In the genomic region with DNA sequence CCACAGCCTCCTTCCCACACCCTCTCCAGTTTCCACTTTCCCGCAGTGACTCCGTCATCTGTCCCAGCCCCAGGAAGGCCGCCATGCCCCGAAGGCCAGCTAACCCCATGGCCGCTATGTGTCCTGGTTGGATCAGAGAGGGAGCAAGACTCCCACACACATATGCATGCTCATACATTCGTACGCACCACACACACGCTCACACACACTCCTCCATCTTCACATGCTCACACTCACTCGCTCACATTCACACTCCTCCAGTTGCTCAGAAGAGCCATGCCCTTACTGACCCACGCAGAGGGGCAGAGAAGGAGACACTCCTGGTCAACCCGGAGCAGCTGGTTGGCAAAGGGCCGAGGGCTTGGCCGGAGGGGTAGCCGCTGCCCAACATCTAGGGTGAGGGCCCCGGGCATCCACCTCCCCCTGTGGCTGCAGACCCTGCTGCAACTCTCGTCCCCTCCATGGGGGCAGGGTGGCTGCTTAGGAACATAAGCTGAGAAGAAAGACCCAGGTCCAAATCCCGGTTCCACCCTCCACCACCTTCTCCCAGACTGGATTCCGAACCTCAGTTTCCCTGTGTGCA, we compare ENCODE assay signal across 1 cellular context.
TF ChIP-seq lines count a peak whose summit lies in the region.

No MANE protein-coding gene starts in this region.

TF ChIP-seq in GM12878, 131 proteins besides CTCF, POLR2A, EP300 and RAD21:
- TF ChIP-seq, protein P1, sequence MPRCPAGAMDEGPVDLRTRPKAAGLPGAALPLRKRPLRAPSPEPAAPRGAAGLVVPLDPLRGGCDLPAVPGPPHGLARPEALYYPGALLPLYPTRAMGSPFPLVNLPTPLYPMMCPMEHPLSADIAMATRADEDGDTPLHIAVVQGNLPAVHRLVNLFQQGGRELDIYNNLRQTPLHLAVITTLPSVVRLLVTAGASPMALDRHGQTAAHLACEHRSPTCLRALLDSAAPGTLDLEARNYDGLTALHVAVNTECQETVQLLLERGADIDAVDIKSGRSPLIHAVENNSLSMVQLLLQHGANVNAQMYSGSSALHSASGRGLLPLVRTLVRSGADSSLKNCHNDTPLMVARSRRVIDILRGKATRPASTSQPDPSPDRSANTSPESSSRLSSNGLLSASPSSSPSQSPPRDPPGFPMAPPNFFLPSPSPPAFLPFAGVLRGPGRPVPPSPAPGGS (IDR thresholded peaks at IDR 0.05; ENCODE audit: borderline replicate concordance, insufficient read depth, low read depth, low read length, poor library complexity, severe bottlenecking), result peak; percentile 51
- no peak for TF ChIP-seq DPF2 (IDR thresholded peaks at IDR 0.05)
- no peak for TF ChIP-seq STAT3 (IDR thresholded peaks at IDR 0.05; ENCODE audit: low read depth, low read length)
- TF ChIP-seq, protein P2, sequence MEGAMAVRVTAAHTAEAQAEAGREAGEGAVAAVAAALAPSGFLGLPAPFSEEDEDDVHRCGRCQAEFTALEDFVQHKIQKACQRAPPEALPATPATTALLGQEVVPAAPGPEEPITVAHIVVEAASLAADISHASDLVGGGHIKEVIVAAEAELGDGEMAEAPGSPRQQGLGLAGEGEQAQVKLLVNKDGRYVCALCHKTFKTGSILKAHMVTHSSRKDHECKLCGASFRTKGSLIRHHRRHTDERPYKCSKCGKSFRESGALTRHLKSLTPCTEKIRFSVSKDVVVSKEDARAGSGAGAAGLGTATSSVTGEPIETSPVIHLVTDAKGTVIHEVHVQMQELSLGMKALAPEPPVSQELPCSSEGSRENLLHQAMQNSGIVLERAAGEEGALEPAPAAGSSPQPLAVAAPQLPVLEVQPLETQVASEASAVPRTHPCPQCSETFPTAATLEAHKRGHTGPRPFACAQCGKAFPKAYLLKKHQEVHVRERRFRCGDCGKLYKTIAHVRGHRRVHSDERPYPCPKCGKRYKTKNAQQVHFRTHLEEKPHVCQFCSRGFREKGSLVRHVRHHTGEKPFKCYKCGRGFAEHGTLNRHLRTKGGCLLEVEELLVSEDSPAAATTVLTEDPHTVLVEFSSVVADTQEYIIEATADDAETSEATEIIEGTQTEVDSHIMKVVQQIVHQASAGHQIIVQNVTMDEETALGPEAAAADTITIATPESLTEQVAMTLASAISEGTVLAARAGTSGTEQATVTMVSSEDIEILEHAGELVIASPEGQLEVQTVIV (IDR thresholded peaks at IDR 0.05; ENCODE audit: borderline replicate concordance, partially characterized antibody), result no peak
